In genomic region chr1:11681071-11681771, GRCh38 we compare ENCODE assay signal across 8 cellular contexts. TPM values are rescaled to one million over a fixed set of nuclear protein-coding genes. Genes with fewer than 3 reads are reported as not detected.
DNase-seq lines count a peak whose midpoint lies in the region; ATAC-seq and TF ChIP-seq lines count a peak whose summit lies in the region.

TSS of gene MAD2L2 (minus strand) at chr1:11681148. CDS start at chr1:11680601, 547 bp downstream.

- 0 out of 2 replicates have a peak, but pooled peaks cover 3% of the 10 kb centered on the region for H3K4me1 ChIP-seq in BE2C

- peaks cover 15% of the 10 kb centered on the region for H3K27me3 Mint-ChIP-seq in activated CD8-positive, alpha-beta T cell treated with anti-CD3 and anti-CD28 coated beads, Interleukin-2, amount 10 ng/mL, durations not matched to agents 7 days and 5 days (ENCODE audit: low read depth)

- DNase-seq in BE2C (peak; percentile 80), NCI-H774 (lab: John Stamatoyannopoulos, UW) (peak; percentile 51), lung microvascular endothelial cell (ENCODE audit: low read depth in 2 of 2) (peak; percentile 74 to 83)
- peak; percentile 94 for DNase-seq in activated CD8-positive, alpha-beta T cell treated with anti-CD3 and anti-CD28 coated beads, Interleukin-2, amount 10 ng/mL, durations not matched to agents 7 days and 5 days
- DNase-seq in effector CD4-positive, alpha-beta T cell = peak; percentile 88
- DNase-seq in stimulated activated CD4-positive, alpha-beta T cell treated with anti-CD3 and anti-CD28 coated beads, TNF-alpha, amount 100 ng/mL, for 24 hours (ENCODE audit: low read depth in 3 of 3) = peak; percentile 77 to 91 (median 82)

- ATAC-seq in GM19043 (IDR thresholded peaks at IDR 0.05; ENCODE audit: low read depth, unreplicated experiment) (peak; percentile 89), HG03354 (IDR thresholded peaks at IDR 0.05; ENCODE audit: poor library complexity, severe bottlenecking, unreplicated experiment) (peak; percentile 87)
- ATAC-seq in activated CD8-positive, alpha-beta T cell treated with anti-CD3 and anti-CD28 coated beads, Interleukin-2, amount 10 ng/mL, durations not matched to agents 7 days and 5 days = peak; percentile 94

- POLR2A ChIA-PET in activated CD8-positive, alpha-beta T cell treated with anti-CD3 and anti-CD28 coated beads, Interleukin-2, amount 10 ng/mL, durations not matched to agents 7 days and 5 days (lab: Charles Lee) = interaction anchor here (0.5 to 5.7 kb wide), 14 partner anchors 9 to 1169 kb away, joined by 3 to 38 read pairs (median 4); partner anchors contain the start of genes CLCN6, EXOSC10, FBXO6 and MTHFR

- H3K4me1 Mint-ChIP-seq in activated CD8-positive, alpha-beta T cell treated with anti-CD3 and anti-CD28 coated beads, Interleukin-2, amount 10 ng/mL, durations not matched to agents 7 days and 5 days (ENCODE audit: low read depth) = peaks cover 25% of the 10 kb centered on the region

- H3K9me3 Mint-ChIP-seq in activated CD8-positive, alpha-beta T cell treated with anti-CD3 and anti-CD28 coated beads, Interleukin-2, amount 10 ng/mL, durations not matched to agents 7 days and 5 days (ENCODE audit: insufficient read depth) = no peaks in the 10 kb centered on the region

- H3K36me3 Mint-ChIP-seq in activated CD8-positive, alpha-beta T cell treated with anti-CD3 and anti-CD28 coated beads, Interleukin-2, amount 10 ng/mL, durations not matched to agents 7 days and 5 days (ENCODE audit: low read depth) = peaks cover 20% of the 10 kb centered on the region

- no peaks in the 10 kb centered on the region for H3K27me3 ChIP-seq in BE2C

- H3K9me3 ChIP-seq in BE2C = no peaks in the 10 kb centered on the region

- no peak for TF ChIP-seq CTCF in BE2C (IDR thresholded peaks at IDR 0.05; ENCODE audit: low read depth, low read length)

- peak within 1 kb of the TSS; percentile 97 for H3K27ac Mint-ChIP-seq in activated CD8-positive, alpha-beta T cell treated with anti-CD3 and anti-CD28 coated beads, Interleukin-2, amount 10 ng/mL, durations not matched to agents 7 days and 5 days

- H3K4me3 ChIP-seq in BE2C (ENCODE audit: low read depth, low read length) = peak within 1 kb of the TSS; percentile 68

- H3K4me3 Mint-ChIP-seq in activated CD8-positive, alpha-beta T cell treated with anti-CD3 and anti-CD28 coated beads, Interleukin-2, amount 10 ng/mL, durations not matched to agents 7 days and 5 days = peak within 1 kb of the TSS; percentile 88

- CTCF ChIA-PET in activated CD8-positive, alpha-beta T cell treated with anti-CD3 and anti-CD28 coated beads, Interleukin-2, amount 10 ng/mL, durations not matched to agents 7 days and 5 days (lab: Charles Lee) = interaction anchor here (0.5 to 2.5 kb wide), 13 partner anchors 14 to 338 kb away, joined by 3 to 26 read pairs (median 4); partner anchors contain the start of genes FBXO6 and MIIP

- no peaks in the 10 kb centered on the region for H3K36me3 ChIP-seq in BE2C

RNA-seq across cellular contexts. Expression of gene MAD2L2, which starts in this region (rescaled TPM):
- polyA plus RNA-seq in BE2C (2012; ENCODE audit: insufficient read depth, insufficient read length, low read depth) = 84.5 TPM
- 100 to 1,000 TPM; 127 to 129 TPM for total RNA-seq in activated CD8-positive, alpha-beta T cell treated with anti-CD3 and anti-CD28 coated beads, Interleukin-2, amount 10 ng/mL, durations not matched to agents 7 days and 5 days
- 23.0 and 27.7 TPM in 2 replicates for total RNA-seq in lung microvascular endothelial cell

Comparison
In these comparisons a context has a peak if more than half of its experiments do, and no peak if none do; other contexts are left out.
1. Peak in every context shown above with its lines: DNase-seq, ATAC-seq and H3K4me3 ChIP-seq.